17 cellular contexts compared by ENCODE assay signal in genomic region chr1:176954242-176954641, GRCh38.
DNase-seq lines count a peak whose midpoint lies in the region; ATAC-seq, FAIRE-seq and TF ChIP-seq lines count a peak whose summit lies in the region.
"Had no signal": no experiment of that assay in that cellular context is flagged by ENCODE, and none has a peak within 500 bp of the region (broad histone marks: within the 10 kb centered on the region; RNA-seq: fewer than 3 reads in every experiment).

No MANE protein-coding gene starts in this region.

- H3K36me3 Mint-ChIP-seq in H9 (ENCODE audit: insufficient read depth in 1 of 3, low read depth in 3 of 3), result no peaks in the 10 kb centered on the region; a peak in 1 of 7 replicates
- no peaks in the 10 kb centered on the region for H3K36me3 Mint-ChIP-seq in CD8-positive, alpha-beta memory T cell
- H3K36me3 Mint-ChIP-seq: stimulated activated naive B cell treated with anti-CD40 and anti-IgM and Interleukin-4, amounts not matched to agents 10 μg/mL and 1 μg/mL and 100 μg/mL, for 72 hours had no signal

- H3K36me3 ChIP-seq in DOHH2 (ENCODE audit: control insufficient read depth, low read length), result no peaks in the 10 kb centered on the region
- H3K36me3 ChIP-seq in RWPE2 (ENCODE audit: low read depth), result no peaks in the 10 kb centered on the region
- no peaks in the 10 kb centered on the region for H3K36me3 ChIP-seq in keratinocyte (ENCODE audit: control insufficient read depth in 2 of 2, extremely low read depth in 1 of 2, insufficient read depth in 2 of 2, low read length in 2 of 2)
- no peaks in the 10 kb centered on the region for H3K36me3 ChIP-seq in effector memory CD4-positive, alpha-beta T cell (ENCODE audit: control insufficient read depth, insufficient read depth, low read length)
- no peaks in the 10 kb centered on the region for H3K36me3 ChIP-seq in CD8-positive, alpha-beta memory T cell (ENCODE audit: insufficient read depth, low read length)
- H3K36me3 ChIP-seq: BLaER1 treated with 17β-estradiol and CSF1 and Interleukin-3, amounts not matched to agents 10 nM and 100 nM had no signal

- H2AFZ ChIP-seq in H9 (ENCODE audit: low read length), result no peak overlapping the region
- H2AFZ ChIP-seq in keratinocyte (ENCODE audit: control insufficient read depth, low read length), result no peak overlapping the region

- H3K4me2 ChIP-seq in DOHH2 (ENCODE audit: low read length), result no peak overlapping the region
- no peak overlapping the region for H3K4me2 ChIP-seq in H9 (ENCODE audit: insufficient read depth, insufficient read length, low read length)
- H3K4me2 ChIP-seq in keratinocyte (ENCODE audit: control insufficient read depth, extremely low read depth, insufficient read depth, low read depth, low read length), result no peak overlapping the region
- H3K4me2 ChIP-seq: BLaER1 treated with 17β-estradiol and CSF1 and Interleukin-3, amounts not matched to agents 10 nM and 100 nM had no signal

- H2BK15ac ChIP-seq in H9 (ENCODE audit: low read depth, low read length), result no peak overlapping the region

- POLR2A ChIA-PET in CD8-positive, alpha-beta memory T cell (lab: Charles Lee), result no interaction called here

- no peak overlapping the region for H3K23ac ChIP-seq in H9 (ENCODE audit: insufficient read length, low read depth, low read length)

- H4K20me1 ChIP-seq in DOHH2 (ENCODE audit: control insufficient read depth, insufficient read depth, low read depth, low read length) (no peaks in the 10 kb centered on the region), H9 (ENCODE audit: control insufficient read depth, insufficient read depth, insufficient read length) (no peaks in the 10 kb centered on the region), keratinocyte (ENCODE audit: control insufficient read depth, extremely low read depth, insufficient read depth, low read length) (no peaks in the 10 kb centered on the region)
- H4K20me1 ChIP-seq: BLaER1 treated with 17β-estradiol and CSF1 and Interleukin-3, amounts not matched to agents 10 nM and 100 nM had no signal

- dilution Hi-C loops in keratinocyte (cut with MboI; ENCODE audit: extremely low pct_ligation_motif_present, low sequenced_read_pairs), result no loop called here

- H3K9me1 ChIP-seq in keratinocyte (ENCODE audit: control insufficient read depth, extremely low read depth, insufficient read depth, low read length), result no peaks in the 10 kb centered on the region

- H3K14ac ChIP-seq in H9 (ENCODE audit: insufficient read depth, low read length), result no peak overlapping the region

- no peak overlapping the region for H4K5ac ChIP-seq in H9 (ENCODE audit: insufficient read length, low read depth, low read length)

- H2BK12ac ChIP-seq in H9 (ENCODE audit: insufficient read length, low read depth, low read length), result no peak overlapping the region

- no peaks in the 10 kb centered on the region for H3K23me2 ChIP-seq in H9 (ENCODE audit: insufficient read length, low read depth, low read length, poor library complexity, severe bottlenecking)

- H3F3A ChIP-seq in DOHH2 (ENCODE audit: control insufficient read depth, insufficient read depth), result no peaks in the 10 kb centered on the region

- H3K4me1 ChIP-seq in DOHH2 (ENCODE audit: control insufficient read depth, low read length) (no peaks in the 10 kb centered on the region), H9 (ENCODE audit: insufficient read depth, low read length) (peaks cover 7% of the 10 kb centered on the region; the same call in 1 of the 2 replicates), RWPE2 (ENCODE audit: insufficient read depth, poor library complexity, severe bottlenecking) (no peaks in the 10 kb centered on the region), keratinocyte (ENCODE audit: control insufficient read depth, extremely low read depth, insufficient read depth, low read length) (no peaks in the 10 kb centered on the region)
- no peaks in the 10 kb centered on the region for H3K4me1 ChIP-seq in effector memory CD4-positive, alpha-beta T cell (ENCODE audit: control insufficient read depth, insufficient read depth, low read length, poor library complexity, severe bottlenecking)
- H3K4me1 ChIP-seq in CD8-positive, alpha-beta memory T cell (ENCODE audit: insufficient read depth, low read length), result no peaks in the 10 kb centered on the region
- H3K4me1 ChIP-seq: BLaER1 treated with 17β-estradiol and CSF1 and Interleukin-3, amounts not matched to agents 10 nM and 100 nM had no signal

- H3K9me2 ChIP-seq in DOHH2 (replicated peaks; ENCODE audit: control insufficient read depth, low read length), result no peaks in the 10 kb centered on the region

- no peak for DNase-seq in H9
- no peak for DNase-seq in RWPE2 (ENCODE audit: low spot score)
- no peak for DNase-seq in keratinocyte (ENCODE audit: low read depth, low spot score)
- no peak for DNase-seq in kidney glomerular epithelial cell (lab: John Stamatoyannopoulos, UW)
- DNase-seq in effector memory CD4-positive, alpha-beta T cell, result no peak
- DNase-seq in CD8-positive, alpha-beta memory T cell, result no peak
- DNase-seq: activated naive CD4-positive, alpha-beta T cell treated with Interleukin-2 at 50 U/mL for 16 hours; GF-D8; hypothalamus; NCI-H1694; NK-92 treated with Interleukin-12 subunit alpha and Interleukin-12 subunit beta, amount 100 ng/mL, for 24 hours; stimulated activated naive B cell treated with anti-CD40 and anti-IgM and Interleukin-4, amounts not matched to agents 10 μg/mL and 1 μg/mL and 100 μg/mL, for 72 hours had no signal

- no peak for FAIRE-seq in keratinocyte (lab: Jason Lieb, UNC)
- FAIRE-seq: bronchial epithelial cell had no signal

- no peak overlapping the region for H2BK20ac ChIP-seq in H9 (ENCODE audit: low read depth, low read length, poor library complexity, severe bottlenecking)

- no peak overlapping the region for H3K56ac ChIP-seq in H9 (ENCODE audit: insufficient read length, low read depth, low read length)

- no peak for ATAC-seq in RWPE2 (ENCODE audit: low read depth)
- ATAC-seq: sciatic nerve; stimulated activated naive B cell treated with anti-CD40 and anti-IgM and Interleukin-4, amounts not matched to agents 10 μg/mL and 1 μg/mL and 100 μg/mL, for 72 hours had no signal

- no peak overlapping the region for H3K4ac ChIP-seq in H9 (ENCODE audit: low read depth, low read length)

- H2AK5ac ChIP-seq in H9 (ENCODE audit: insufficient read length, low read length), result no peak overlapping the region

- H3K79me2 ChIP-seq in DOHH2 (ENCODE audit: control insufficient read depth, low read length) (no peaks in the 10 kb centered on the region), H9 (ENCODE audit: insufficient read depth, low read length) (no peaks in the 10 kb centered on the region), keratinocyte (ENCODE audit: control insufficient read depth, insufficient read depth, low read length) (no peaks in the 10 kb centered on the region)

- no peak overlapping the region for H3K27ac ChIP-seq in DOHH2 (ENCODE audit: low read depth, low read length)
- no peak overlapping the region for H3K27ac ChIP-seq in H9 (ENCODE audit: insufficient read length, low read depth, low read length)
- no peak overlapping the region for H3K27ac ChIP-seq in RWPE2 (ENCODE audit: poor library complexity, severe bottlenecking)
- H3K27ac ChIP-seq in keratinocyte (ENCODE audit: control insufficient read depth, insufficient read depth, low read length), result no peak overlapping the region
- H3K27ac ChIP-seq in effector memory CD4-positive, alpha-beta T cell (ENCODE audit: insufficient read depth, low read length, poor library complexity, severe bottlenecking), result no peak overlapping the region
- H3K27ac ChIP-seq in CD8-positive, alpha-beta memory T cell (ENCODE audit: low read depth, low read length), result no peak overlapping the region
- H3K27ac ChIP-seq: BLaER1 treated with 17β-estradiol and CSF1 and Interleukin-3, amounts not matched to agents 10 nM and 100 nM had no signal

- H3T11ph ChIP-seq in H9 (ENCODE audit: low read length), result no peak overlapping the region

- no peak overlapping the region for H3K18ac ChIP-seq in H9 (ENCODE audit: insufficient read length, low read depth, low read length)

- H2BK120ac ChIP-seq in H9 (ENCODE audit: low read depth, low read length, poor library complexity, severe bottlenecking), result no peak overlapping the region

- peaks cover 4% of the 10 kb centered on the region for H3K27me3 Mint-ChIP-seq in H9 (ENCODE audit: low read depth)
- no peaks in the 10 kb centered on the region for H3K27me3 Mint-ChIP-seq in CD8-positive, alpha-beta memory T cell

- no peak overlapping the region for H4K91ac ChIP-seq in H9 (ENCODE audit: insufficient read length, low read depth, low read length)

- H3K27me3 ChIP-seq in DOHH2 (ENCODE audit: control insufficient read depth, low read length), result no peaks in the 10 kb centered on the region
- no peaks in the 10 kb centered on the region for H3K27me3 ChIP-seq in H9 (ENCODE audit: insufficient read depth, low read length)
- no peaks in the 10 kb centered on the region for H3K27me3 ChIP-seq in RWPE2 (ENCODE audit: insufficient read depth, poor library complexity, severe bottlenecking)
- peaks cover 12% of the 10 kb centered on the region for H3K27me3 ChIP-seq in keratinocyte (ENCODE audit: control insufficient read depth, extremely low read depth, insufficient read depth, low read length)
- H3K27me3 ChIP-seq in effector memory CD4-positive, alpha-beta T cell (replicated peaks; ENCODE audit: control insufficient read depth, insufficient read depth, low read length, poor library complexity, severe bottlenecking), result no peaks in the 10 kb centered on the region
- no peaks in the 10 kb centered on the region for H3K27me3 ChIP-seq in CD8-positive, alpha-beta memory T cell (ENCODE audit: insufficient read depth, low read length, poor library complexity, severe bottlenecking)
- H3K27me3 ChIP-seq: BLaER1 treated with 17β-estradiol and CSF1 and Interleukin-3, amounts not matched to agents 10 nM and 100 nM had no signal

- TF ChIP-seq CTCF in DOHH2 (IDR thresholded peaks at IDR 0.05; ENCODE audit: low read depth, low read length, poor library complexity, severe bottlenecking), result peak; percentile 17
- TF ChIP-seq CTCF in H9 (conservative IDR thresholded peaks at IDR 0.05), result peak; percentile 57
- TF ChIP-seq CTCF in RWPE2 (IDR thresholded peaks at IDR 0.05; ENCODE audit: poor library complexity, severe bottlenecking), result peak; percentile 8
- peak; percentile 16 to 35 (median 19) for TF ChIP-seq CTCF in keratinocyte (optimal IDR thresholded peaks at IDR 0.05 in 1 of 3, IDR thresholded peaks at IDR 0.05 in 1 of 3, conservative IDR thresholded peaks at IDR 0.05 in 1 of 3; ENCODE audit: extremely low read depth in 1 of 3, insufficient read depth in 2 of 3, low read length in 3 of 3)

- H3K4me3 ChIP-seq in DOHH2 (ENCODE audit: low read length) (no peak overlapping the region), RWPE2 (ENCODE audit: severe bottlenecking) (no peak overlapping the region), keratinocyte (ENCODE audit: control insufficient read depth in 2 of 3, extremely low read depth in 1 of 3, insufficient read depth in 2 of 3, low read depth in 1 of 3, low read length in 3 of 3) (no peak overlapping the region)
- no peak overlapping the region for H3K4me3 ChIP-seq in effector memory CD4-positive, alpha-beta T cell (ENCODE audit: insufficient read depth, low read depth, low read length, poor library complexity, severe bottlenecking)
- no peak overlapping the region for H3K4me3 ChIP-seq in CD8-positive, alpha-beta memory T cell (ENCODE audit: low read length)
- H3K4me3 ChIP-seq: BLaER1 treated with 17β-estradiol and CSF1 and Interleukin-3, amounts not matched to agents 10 nM and 100 nM; lung had no signal

- H4K8ac ChIP-seq in H9 (replicated peaks; ENCODE audit: insufficient read length, low read depth, low read length), result no peak overlapping the region

- H3K4me3 Mint-ChIP-seq in H9, result no peak overlapping the region
- H3K4me3 Mint-ChIP-seq in CD8-positive, alpha-beta memory T cell, result no peak overlapping the region
- H3K4me3 Mint-ChIP-seq: stimulated activated naive B cell treated with anti-CD40 and anti-IgM and Interleukin-4, amounts not matched to agents 10 μg/mL and 1 μg/mL and 100 μg/mL, for 72 hours had no signal

- H3K4me1 Mint-ChIP-seq in H9, result peaks cover 28 to 29% of the 10 kb centered on the region in 2 experiments
- no peaks in the 10 kb centered on the region for H3K4me1 Mint-ChIP-seq in CD8-positive, alpha-beta memory T cell
- H3K4me1 Mint-ChIP-seq: stimulated activated naive B cell treated with anti-CD40 and anti-IgM and Interleukin-4, amounts not matched to agents 10 μg/mL and 1 μg/mL and 100 μg/mL, for 72 hours had no signal

- no peak overlapping the region for H2BK5ac ChIP-seq in H9 (ENCODE audit: insufficient read length, low read length)

- H3K9me3 ChIP-seq in DOHH2 (ENCODE audit: control insufficient read depth, insufficient read depth, low read length), result no peaks in the 10 kb centered on the region
- no peaks in the 10 kb centered on the region for H3K9me3 ChIP-seq in H9 (ENCODE audit: control insufficient read depth, low read depth, low read length)
- no peaks in the 10 kb centered on the region for H3K9me3 ChIP-seq in RWPE2 (ENCODE audit: severe bottlenecking)
- H3K9me3 ChIP-seq in keratinocyte (ENCODE audit: control insufficient read depth, low read depth, low read length), result no peaks in the 10 kb centered on the region
- H3K9me3 ChIP-seq in effector memory CD4-positive, alpha-beta T cell (ENCODE audit: control insufficient read depth, low read length), result no peaks in the 10 kb centered on the region
- H3K9me3 ChIP-seq in CD8-positive, alpha-beta memory T cell (ENCODE audit: low read length), result no peaks in the 10 kb centered on the region
- H3K9me3 ChIP-seq: BLaER1 treated with 17β-estradiol and CSF1 and Interleukin-3, amounts not matched to agents 10 nM and 100 nM had no signal

- CTCF ChIA-PET in CD8-positive, alpha-beta memory T cell (lab: Charles Lee), result no interaction called here

- H3K27ac Mint-ChIP-seq in H9, result no peak overlapping the region
- no peak overlapping the region for H3K27ac Mint-ChIP-seq in CD8-positive, alpha-beta memory T cell
- H3K27ac Mint-ChIP-seq: stimulated activated naive B cell treated with anti-CD40 and anti-IgM and Interleukin-4, amounts not matched to agents 10 μg/mL and 1 μg/mL and 100 μg/mL, for 72 hours had no signal

- no peaks in the 10 kb centered on the region for H3K79me1 ChIP-seq in H9 (ENCODE audit: insufficient read depth, low read depth, low read length, poor library complexity, severe bottlenecking)

- no peak overlapping the region for H3K9ac ChIP-seq in H9 (ENCODE audit: extremely low read depth, insufficient read length, low read length)
- no peak overlapping the region for H3K9ac ChIP-seq in keratinocyte (ENCODE audit: control insufficient read depth, extremely low read depth, insufficient read depth, low read length)
- H3K9ac ChIP-seq: BLaER1 treated with 17β-estradiol and CSF1 and Interleukin-3, amounts not matched to agents 10 nM and 100 nM had no signal

- H3K9me3 Mint-ChIP-seq in H9, result no peaks in the 10 kb centered on the region; a peak in 1 of 5 replicates
- H3K9me3 Mint-ChIP-seq in CD8-positive, alpha-beta memory T cell, result peaks cover 0 to 2% (median 0%) of the 10 kb centered on the region in 5 donors
